13 cellular contexts compared by ENCODE assay signal in the genomic region with DNA sequence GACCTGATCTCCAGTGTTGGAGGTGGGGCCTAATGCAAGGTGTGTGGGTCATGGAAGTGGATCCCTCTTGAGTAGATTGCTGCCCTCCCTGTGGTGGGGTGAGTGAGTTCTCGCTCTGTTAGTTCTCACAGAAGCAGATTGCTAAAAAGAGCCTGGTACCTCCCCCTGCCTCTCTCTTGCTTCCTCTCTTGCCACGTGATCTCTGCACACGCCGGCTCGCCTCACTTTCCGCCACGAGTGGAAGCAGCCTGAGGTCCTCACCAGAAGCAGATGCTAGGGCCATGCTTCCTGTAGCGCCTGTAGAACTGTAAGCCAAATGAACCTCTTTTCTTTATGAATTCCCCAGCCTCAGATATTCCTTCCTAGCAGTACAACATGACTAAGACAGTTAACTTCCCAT.
DNase-seq lines count a peak whose midpoint lies in the region; ATAC-seq and TF ChIP-seq lines count a peak whose summit lies in the region.
"Had no signal": no experiment of that assay in that cellular context is flagged by ENCODE, and none has a peak within 500 bp of the region (broad histone marks: within the 10 kb centered on the region; RNA-seq: fewer than 3 reads in every experiment).

No MANE protein-coding gene starts in this region.

- H3K27me3 ChIP-seq in cardiac muscle cell (no peaks in the 10 kb centered on the region), ascending aorta (no peaks in the 10 kb centered on the region), muscle layer of duodenum (ENCODE audit: low read depth, low read length) (no peaks in the 10 kb centered on the region), transverse colon (no peaks in the 10 kb centered on the region)
- H3K27me3 ChIP-seq: adrenal gland had no signal

- no peak overlapping the region for H3K4me3 ChIP-seq in cardiac muscle cell
- no peak overlapping the region for H3K4me3 ChIP-seq in ascending aorta
- no peak overlapping the region for H3K4me3 ChIP-seq in muscle layer of duodenum (ENCODE audit: low read depth in 1 of 2, low read length in 2 of 2)
- H3K4me3 ChIP-seq in transverse colon, result no peak overlapping the region

- TF ChIP-seq POLR2A in transverse colon (IDR thresholded peaks at IDR 0.05), result no peak

- DNase-seq in cardiac muscle cell (ENCODE audit: low read depth in 1 of 2, low spot score in 1 of 2) (no peak), Right ventricle myocardium inferior (ENCODE audit: missing footprints) (no peak), ascending aorta (ENCODE audit: low spot score in 2 of 2) (no peak), transverse colon (no peak), medulla oblongata (ENCODE audit: extremely low spot score) (no peak)
- DNase-seq: activated T-cell treated with anti-CD3 and anti-CD28 coated beads for 4 hours, NCI-H1694, NCI-H526 treated with DMSO at 0.1 percent for 48 hours had no signal

- intact Hi-C loops in Right ventricle myocardium inferior (cut with DNase I) (no loop called here), ascending aorta (cut with DNase I) (no loop called here), transverse colon (cut with DNase I; ENCODE audit: low total_unique reads) (no loop called here)

- in situ Hi-C loops in transverse colon (cut with MboI; ENCODE audit: low pct_ligation_motif_present in 1 of 4, low pct_unique_long_range_greater_than_20kb in 1 of 4, low sequenced_read_pairs in 3 of 4), result no loop called here

- H3K36me3 ChIP-seq in cardiac muscle cell, result no peaks in the 10 kb centered on the region
- H3K36me3 ChIP-seq in ascending aorta, result no peaks in the 10 kb centered on the region
- H3K36me3 ChIP-seq in muscle layer of duodenum (ENCODE audit: control insufficient read depth in 1 of 2, insufficient read depth in 2 of 2, low read length in 2 of 2), result no peaks in the 10 kb centered on the region
- no peaks in the 10 kb centered on the region for H3K36me3 ChIP-seq in transverse colon
- H3K36me3 ChIP-seq: adrenal gland had no signal

- H3K4me1 ChIP-seq in cardiac muscle cell (ENCODE audit: low read depth) (peaks cover 55% of the 10 kb centered on the region), ascending aorta (peaks cover 0 to 31% of the 10 kb centered on the region in 2 donors), muscle layer of duodenum (ENCODE audit: control insufficient read depth in 1 of 2, insufficient read depth in 2 of 2, low read length in 2 of 2) (peaks cover 20 to 39% of the 10 kb centered on the region in 2 donors), transverse colon (peaks cover 51 to 89% (median 68%) of the 10 kb centered on the region in 4 donors)

- H3K9me3 ChIP-seq in cardiac muscle cell (ENCODE audit: low read depth), result no peaks in the 10 kb centered on the region
- no peaks in the 10 kb centered on the region for H3K9me3 ChIP-seq in ascending aorta
- H3K9me3 ChIP-seq in muscle layer of duodenum (ENCODE audit: control insufficient read depth in 1 of 2, low read length in 2 of 2), result no peaks in the 10 kb centered on the region
- no peaks in the 10 kb centered on the region for H3K9me3 ChIP-seq in transverse colon
- H3K9me3 ChIP-seq: adrenal gland had no signal

- ATAC-seq in Right ventricle myocardium inferior, result no peak
- no peak for ATAC-seq in GM21717 (IDR thresholded peaks at IDR 0.05; ENCODE audit: unreplicated experiment)
- no peak for ATAC-seq in HG03175 (IDR thresholded peaks at IDR 0.05; ENCODE audit: unreplicated experiment)

- H3K27ac ChIP-seq in cardiac muscle cell, result peak overlapping the region; percentile 90
- peak overlapping the region; percentile 69 to 77 for H3K27ac ChIP-seq in ascending aorta
- H3K27ac ChIP-seq in muscle layer of duodenum (ENCODE audit: low read length), result peak overlapping the region; percentile 32
- H3K27ac ChIP-seq in transverse colon, result peak overlapping the region; percentile 15 to 53 (median 36)
- H3K27ac ChIP-seq: adrenal gland, RWPE1 had no signal

- WGBS in transverse colon (ENCODE audit: low coverage in 1 of 2), 2 donors, result 91 to 100% methylated on average over 1 to 8 of the region's 8 CpGs

- TF ChIP-seq EP300 in transverse colon (IDR thresholded peaks at IDR 0.05; ENCODE audit: low read depth), result no peak

- TF ChIP-seq CTCF in cardiac muscle cell (IDR thresholded peaks at IDR 0.05; ENCODE audit: low read depth, low read length) (no peak), ascending aorta (IDR thresholded peaks at IDR 0.05) (no peak), transverse colon (IDR thresholded peaks at IDR 0.05) (no peak)

Comparison
In these comparisons a context has a peak if more than half of its experiments do, and no peak if none do; other contexts are left out.
1. H3K27ac ChIP-seq: peak in every context shown above with its lines; median percentile 90 in cardiac muscle cell; 73 in ascending aorta; 36 in transverse colon; 32 in muscle layer of duodenum.